In genomic region chr1:172976222-172977041, GRCh38 we compare ENCODE assay signal across 11 cellular contexts.
DNase-seq lines count a peak whose midpoint lies in the region; ATAC-seq, FAIRE-seq and TF ChIP-seq lines count a peak whose summit lies in the region.
"Had no signal": no experiment of that assay in that cellular context is flagged by ENCODE, and none has a peak within 500 bp of the region (broad histone marks: within the 10 kb centered on the region; RNA-seq: fewer than 3 reads in every experiment).

No MANE protein-coding gene starts in this region.

- peak; percentile 94 for FAIRE-seq in pancreas (lab: Jason Lieb, UNC)

- no peak overlapping the region for H3K27ac Mint-ChIP-seq in nephron progenitor cell

- no peaks in the 10 kb centered on the region for H3K27me3 Mint-ChIP-seq in nephron progenitor cell (ENCODE audit: low read depth, poor library complexity)

- H3K27me3 ChIP-seq in SJCRH30 (no peaks in the 10 kb centered on the region), pancreas (no peaks in the 10 kb centered on the region)
- H3K27me3 ChIP-seq: tibial artery had no signal

- no peaks in the 10 kb centered on the region for H3K9me3 Mint-ChIP-seq in nephron progenitor cell

- no peaks in the 10 kb centered on the region for H3K9me3 ChIP-seq in SJCRH30 (replicated peaks)
- H3K9me3 ChIP-seq in pancreas = no peaks in the 10 kb centered on the region
- H3K9me3 ChIP-seq: tibial artery had no signal

- ATAC-seq in pancreas = peak; percentile 95 to 98 (median 96)
- no peak for ATAC-seq in HG03139 (IDR thresholded peaks at IDR 0.05; ENCODE audit: unreplicated experiment)
- ATAC-seq in GM18858 (IDR thresholded peaks at IDR 0.05; ENCODE audit: unreplicated experiment) = no peak

- no peaks in the 10 kb centered on the region for H3K4me1 Mint-ChIP-seq in nephron progenitor cell

- DNase-seq in EH (ENCODE audit: low read depth) = peak; percentile 91
- DNase-seq in SJCRH30 = peak; percentile 11 to 51
- peak; percentile 87 for DNase-seq in fibroblast of gingiva (ENCODE audit: low read depth)
- DNase-seq in pancreas = peak in 4 of 6 donors; percentile 56 to 82 (median 80)
- DNase-seq in RKO (ENCODE audit: low spot score) = no peak
- DNase-seq in nephron progenitor cell = no peak
- DNase-seq: NCI-H2107; stimulated activated CD4-positive, alpha-beta T cell treated with anti-CD3 and anti-CD28 coated beads, Interleukin-2, amount 100 ng/mL, for 48 hours; tibial artery had no signal

- WGBS in pancreas, 2 donors = 6 to 9% methylated on average over 2 of the region's 2 CpGs

- H3K4me1 ChIP-seq in SJCRH30 (peaks cover 19% of the 10 kb centered on the region), pancreas (peaks cover 15 to 27% (median 16%) of the 10 kb centered on the region in 3 donors)

- no peak overlapping the region for H3K27ac ChIP-seq in SJCRH30
- H3K27ac ChIP-seq in pancreas = peak overlapping the region; percentile 62 to 91 (median 74)
- H3K27ac ChIP-seq: tibial artery had no signal

- intact Hi-C loops in pancreas (cut with DNase I) = no loop called here

- TF ChIP-seq CTCF in pancreas (IDR thresholded peaks at IDR 0.05) (no peak), nephron progenitor cell (IDR thresholded peaks at IDR 0.05) (no peak)

- H3K36me3 ChIP-seq in SJCRH30 (no peaks in the 10 kb centered on the region), pancreas (no peaks in the 10 kb centered on the region)
- H3K36me3 ChIP-seq: tibial artery had no signal

- H3K4me3 ChIP-seq in SJCRH30 (no peak overlapping the region), pancreas (no peak overlapping the region)
- H3K4me3 ChIP-seq: tibial artery had no signal

- no peaks in the 10 kb centered on the region for H3K36me3 Mint-ChIP-seq in nephron progenitor cell (ENCODE audit: low read depth)

- no peak overlapping the region for H3K4me3 Mint-ChIP-seq in nephron progenitor cell

Comparison
In these comparisons a context has a peak if more than half of its experiments do, and no peak if none do; other contexts are left out.
1. DNase-seq: peak in EH (single experiment), SJCRH30 (2 of 2), fibroblast of gingiva (single experiment) and pancreas (4 of 6); none in RKO (single experiment) and nephron progenitor cell (single experiment).
2. ATAC-seq: peak in pancreas (4 of 4); none in HG03139 (single experiment) and GM18858 (single experiment).